1 cellular context compared by ENCODE assay signal in the genomic region with DNA sequence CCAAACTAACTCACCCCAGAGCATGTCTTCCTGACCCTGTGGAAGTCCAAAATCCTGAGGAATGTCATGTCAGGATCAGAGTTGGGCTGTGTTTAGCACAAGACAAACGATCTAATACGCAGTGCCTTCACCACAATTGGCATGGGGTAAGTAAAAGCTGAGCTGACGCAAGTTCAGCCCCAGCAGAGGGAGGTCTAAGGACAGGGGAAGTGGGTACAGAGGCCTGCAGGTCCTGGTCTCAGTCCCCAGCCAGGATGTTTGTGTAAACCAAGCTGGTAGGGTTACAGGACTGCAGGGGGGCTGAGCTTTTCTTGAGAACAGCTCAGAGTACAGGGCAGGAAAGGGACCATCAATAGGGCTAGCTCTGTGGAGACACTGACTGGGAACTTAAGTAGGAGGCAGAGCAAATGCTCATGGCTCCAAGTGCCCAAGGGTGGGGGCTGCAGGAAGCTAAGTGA.
TF ChIP-seq lines count a peak whose summit lies in the region.

No MANE protein-coding gene starts in this region.

TF ChIP-seq in GM23338, 12 proteins besides CTCF, POLR2A, EP300 and RAD21 (continued from another document):
- no peak for TF ChIP-seq ETS1 (IDR thresholded peaks at IDR 0.05)
- no peak for TF ChIP-seq STAT1 (IDR thresholded peaks at IDR 0.05; ENCODE audit: unreplicated experiment)
